Comparison of ENCODE assay signal across 8 cellular contexts in genomic region chr9:122370303-122370702, GRCh38. TPM values are rescaled to one million over a fixed set of nuclear protein-coding genes. Genes with fewer than 3 reads are reported as not detected.
A peak's percentile ranks its signal among the peaks of the same experiment; 100 is the strongest.
DNase-seq lines count a peak whose midpoint lies in the region; ATAC-seq, FAIRE-seq and TF ChIP-seq lines count a peak whose summit lies in the region.

No MANE protein-coding gene starts in this region.

- H3K27ac Mint-ChIP-seq in astrocyte (ENCODE audit: unreplicated experiment) = no peak overlapping the region
- H3K27ac Mint-ChIP-seq in naive B cell = peak overlapping the region; percentile 49 to 88 (median 86)

- no peaks in the 10 kb centered on the region for H3K36me3 ChIP-seq in astrocyte (ENCODE audit: insufficient read depth, low read length)

- H3K4me1 Mint-ChIP-seq in astrocyte (ENCODE audit: low read depth, unreplicated experiment) = no peaks in the 10 kb centered on the region
- H3K4me1 Mint-ChIP-seq in naive B cell = peaks cover 32 to 73% (median 46%) of the 10 kb centered on the region in 3 donors

- DNase-seq in astrocyte (ENCODE audit: low read depth) (no peak), naive B cell (peak; percentile 26), NCI-H1694 treated with DMSO at 0.1 percent for 48 hours (lab: John Stamatoyannopoulos, UW) (no peak), NCI-H2029 (lab: John Stamatoyannopoulos, UW) (no peak), SHP77 treated with DMSO at 0.1 percent for 48 hours (lab: John Stamatoyannopoulos, UW) (no peak), NCI-H446 (lab: John Stamatoyannopoulos, UW) (no peak)

- H3K27me3 Mint-ChIP-seq in astrocyte (ENCODE audit: low read depth, unreplicated experiment) (peaks cover 72% of the 10 kb centered on the region), naive B cell (no peaks in the 10 kb centered on the region)

- peaks cover 9% of the 10 kb centered on the region for H3K4me1 ChIP-seq in astrocyte (ENCODE audit: insufficient read depth, low read length)

- TF ChIP-seq CTCF in astrocyte (IDR thresholded peaks at IDR 0.05; ENCODE audit: insufficient read depth, low read depth, low read length) = no peak

- H3K4me3 ChIP-seq in astrocyte (ENCODE audit: insufficient read depth, low read depth, low read length) = no peak overlapping the region

- peak overlapping the region; percentile 21 for H3K9ac ChIP-seq in astrocyte (ENCODE audit: low read length)

- peaks cover 8% of the 10 kb centered on the region for H3K9me3 Mint-ChIP-seq in astrocyte (ENCODE audit: unreplicated experiment)
- H3K9me3 Mint-ChIP-seq in naive B cell = no peaks in the 10 kb centered on the region

- peaks cover 2% of the 10 kb centered on the region for H3K36me3 Mint-ChIP-seq in astrocyte (ENCODE audit: low read depth, unreplicated experiment)
- H3K36me3 Mint-ChIP-seq in naive B cell = no peaks in the 10 kb centered on the region

- H3K79me2 ChIP-seq in astrocyte (ENCODE audit: insufficient read depth, low read length) = no peaks in the 10 kb centered on the region

- ATAC-seq in GM18867 (IDR thresholded peaks at IDR 0.05; ENCODE audit: unreplicated experiment) (peak; percentile 19), HG03354 (IDR thresholded peaks at IDR 0.05; ENCODE audit: poor library complexity, severe bottlenecking, unreplicated experiment) (peak; percentile 37), naive B cell (ENCODE audit: low read depth in 2 of 2) (peak; percentile 34 to 49)

- no peak for FAIRE-seq in astrocyte (lab: Jason Lieb, UNC)

- no peak overlapping the region for H3K27ac ChIP-seq in astrocyte (ENCODE audit: low read depth, low read length)

- H3K9me3 ChIP-seq in astrocyte (ENCODE audit: insufficient read depth, low read depth, low read length) = no peaks in the 10 kb centered on the region

- H3K27me3 ChIP-seq in astrocyte (ENCODE audit: insufficient read depth, low read length) = peaks cover 22% of the 10 kb centered on the region

- peak overlapping the region; percentile 48 for H2AFZ ChIP-seq in astrocyte (ENCODE audit: low read depth, low read length)

- H3K4me3 Mint-ChIP-seq in astrocyte (ENCODE audit: unreplicated experiment) = no peak overlapping the region
- H3K4me3 Mint-ChIP-seq in naive B cell = peak overlapping the region; percentile 86 to 96 (median 92)

- peak overlapping the region; percentile 80 for H3K4me2 ChIP-seq in astrocyte (ENCODE audit: low read length)

- no peaks in the 10 kb centered on the region for H4K20me1 ChIP-seq in astrocyte (ENCODE audit: insufficient read depth, low read length)

RNA-seq across cellular contexts. Expression of gene PTGS1, which starts 0.5 kb away (rescaled TPM):
- 0.23 and 0.41 TPM in 2 replicates for total RNA-seq in astrocyte
- 10 to 100 TPM; 18.2 to 37.6 (median 24.7) TPM for polyA plus RNA-seq in naive B cell (ENCODE audit: low read depth in 6 of 6)
